10 cellular contexts compared by ENCODE assay signal in genomic region chr12:110555509-110556406, GRCh38. TPM values are rescaled to one million over a fixed set of nuclear protein-coding genes. Genes with fewer than 3 reads are reported as not detected.
DNase-seq lines count a peak whose midpoint lies in the region; ATAC-seq lines count a peak whose summit lies in the region.
"Had no signal": no experiment of that assay in that cellular context is flagged by ENCODE, and none has a peak within 500 bp of the region (broad histone marks: within the 10 kb centered on the region; RNA-seq: fewer than 3 reads in every experiment).

No MANE protein-coding gene starts in this region.

- no peak for ATAC-seq in HG02610 (IDR thresholded peaks at IDR 0.05; ENCODE audit: unreplicated experiment)
- no peak for ATAC-seq in HG03097 (IDR thresholded peaks at IDR 0.05; ENCODE audit: low FRiP score, unreplicated experiment)

- DNase-seq in A172 (ENCODE audit: low spot score) (peak; percentile 30), H4 (ENCODE audit: low spot score) (peak; percentile 67), iris pigment epithelial cell (ENCODE audit: low read depth) (peak; percentile 87), DMS79 (lab: John Stamatoyannopoulos, UW) (no peak)
- no peak for DNase-seq in activated T-helper 2 cell treated with anti-CD3 and anti-CD28 coated beads, Interferon-gamma antibody, Interleukin-2, Interleukin-4, amounts not matched to agents 10 μg/mL and 5 μg/mL and 100 μg/mL, durations not matched to agents 14 hours and 24 hours and 36 hours (ENCODE audit: low spot score)
- no peak for DNase-seq in activated naive CD4-positive, alpha-beta T cell treated with Interleukin-2 at 50 U/mL for 16 hours
- DNase-seq: adrenal gland, NCI-H1436 had no signal

- H3K4me1 Mint-ChIP-seq in activated T-helper 2 cell treated with anti-CD3 and anti-CD28 coated beads, Interferon-gamma antibody, Interleukin-2, Interleukin-4, amounts not matched to agents 10 μg/mL and 5 μg/mL and 100 μg/mL, durations not matched to agents 14 hours and 24 hours and 36 hours (ENCODE audit: low read depth) = peaks cover 31% of the 10 kb centered on the region

- intact Hi-C loops in activated T-helper 2 cell treated with anti-CD3 and anti-CD28 coated beads, Interferon-gamma antibody, Interleukin-2, Interleukin-4, amounts not matched to agents 10 μg/mL and 5 μg/mL and 100 μg/mL, durations not matched to agents 14 hours and 24 hours and 36 hours (cut with micrococcal nuclease) = loop anchor here (10.0 kb wide), 1 partner anchor 269 kb away; no protein-coding TSS in a partner anchor

- peaks cover 11% of the 10 kb centered on the region for H3K9me3 Mint-ChIP-seq in activated T-helper 2 cell treated with anti-CD3 and anti-CD28 coated beads, Interferon-gamma antibody, Interleukin-2, Interleukin-4, amounts not matched to agents 10 μg/mL and 5 μg/mL and 100 μg/mL, durations not matched to agents 14 hours and 24 hours and 36 hours

- H3K4me3 Mint-ChIP-seq in activated T-helper 2 cell treated with anti-CD3 and anti-CD28 coated beads, Interferon-gamma antibody, Interleukin-2, Interleukin-4, amounts not matched to agents 10 μg/mL and 5 μg/mL and 100 μg/mL, durations not matched to agents 14 hours and 24 hours and 36 hours (ENCODE audit: low read depth) = no peak overlapping the region

- no peaks in the 10 kb centered on the region for H3K27me3 Mint-ChIP-seq in activated T-helper 2 cell treated with anti-CD3 and anti-CD28 coated beads, Interferon-gamma antibody, Interleukin-2, Interleukin-4, amounts not matched to agents 10 μg/mL and 5 μg/mL and 100 μg/mL, durations not matched to agents 14 hours and 24 hours and 36 hours (ENCODE audit: low read depth)

- peak overlapping the region; percentile 14 for H3K27ac Mint-ChIP-seq in activated T-helper 2 cell treated with anti-CD3 and anti-CD28 coated beads, Interferon-gamma antibody, Interleukin-2, Interleukin-4, amounts not matched to agents 10 μg/mL and 5 μg/mL and 100 μg/mL, durations not matched to agents 14 hours and 24 hours and 36 hours

- H3K36me3 Mint-ChIP-seq in activated T-helper 2 cell treated with anti-CD3 and anti-CD28 coated beads, Interferon-gamma antibody, Interleukin-2, Interleukin-4, amounts not matched to agents 10 μg/mL and 5 μg/mL and 100 μg/mL, durations not matched to agents 14 hours and 24 hours and 36 hours (ENCODE audit: low read depth) = peaks cover 54% of the 10 kb centered on the region

RNA-seq across cellular contexts. Expression of gene PPTC7, which starts 27.4 kb away (rescaled TPM):
- total RNA-seq in A172 (2014; rRNA removed; shearing (Covaris generic)) = 2.7 and 3.6 TPM in 2 replicates
- total RNA-seq in H4 (2014; rRNA removed; shearing (Covaris generic)) = 3.6 and 3.7 TPM in 2 replicates
- 41.7 and 42.4 TPM in 2 replicates for total RNA-seq in activated T-helper 2 cell treated with anti-CD3 and anti-CD28 coated beads, Interferon-gamma antibody, Interleukin-2, Interleukin-4, amounts not matched to agents 10 μg/mL and 5 μg/mL and 100 μg/mL, durations not matched to agents 14 hours and 24 hours and 36 hours

RNA-seq across cellular contexts. Expression of gene RAD9B, which starts 53.6 kb away (rescaled TPM):
- total RNA-seq in A172 (2014; rRNA removed; shearing (Covaris generic)) = 0.89 and 2.1 TPM in 2 replicates
- 0.21 and 0.53 TPM in 2 replicates for total RNA-seq in H4 (2014; rRNA removed; shearing (Covaris generic))
- 0.28 and 0.41 TPM in 2 replicates for total RNA-seq in activated T-helper 2 cell treated with anti-CD3 and anti-CD28 coated beads, Interferon-gamma antibody, Interleukin-2, Interleukin-4, amounts not matched to agents 10 μg/mL and 5 μg/mL and 100 μg/mL, durations not matched to agents 14 hours and 24 hours and 36 hours

RNA-seq across cellular contexts. Expression of gene VPS29, which starts 53.8 kb away (rescaled TPM):
- 124 and 205 TPM in 2 replicates for total RNA-seq in A172 (2014; rRNA removed; shearing (Covaris generic))
- 63.3 and 92.9 TPM in 2 replicates for total RNA-seq in H4 (2014; rRNA removed; shearing (Covaris generic))
- 103 and 107 TPM in 2 replicates for total RNA-seq in activated T-helper 2 cell treated with anti-CD3 and anti-CD28 coated beads, Interferon-gamma antibody, Interleukin-2, Interleukin-4, amounts not matched to agents 10 μg/mL and 5 μg/mL and 100 μg/mL, durations not matched to agents 14 hours and 24 hours and 36 hours

RNA-seq across cellular contexts. Expression of gene TCTN1, which starts 58.2 kb away (rescaled TPM):
- total RNA-seq in A172 (2014; rRNA removed; shearing (Covaris generic)) = 48.9 and 94.0 TPM in 2 replicates
- total RNA-seq in H4 (2014; rRNA removed; shearing (Covaris generic)) = 50.1 and 62.3 TPM in 2 replicates
- 5.1 and 6.6 TPM in 2 replicates for total RNA-seq in activated T-helper 2 cell treated with anti-CD3 and anti-CD28 coated beads, Interferon-gamma antibody, Interleukin-2, Interleukin-4, amounts not matched to agents 10 μg/mL and 5 μg/mL and 100 μg/mL, durations not matched to agents 14 hours and 24 hours and 36 hours

Comparison
In these comparisons a context has a peak if more than half of its experiments do, and no peak if none do; other contexts are left out.
1. DNase-seq: peak in A172 (single experiment), H4 (single experiment) and iris pigment epithelial cell (single experiment); none in activated T-helper 2 cell treated with anti-CD3 and anti-CD28 coated beads, Interferon-gamma antibody, Interleukin-2, Interleukin-4, amounts not matched to agents 10 μg/mL and 5 μg/mL and 100 μg/mL, durations not matched to agents 14 hours and 24 hours and 36 hours (single experiment), DMS79 (single experiment) and activated naive CD4-positive, alpha-beta T cell treated with Interleukin-2 at 50 U/mL for 16 hours (single experiment).